Comparison of ENCODE assay signal across 13 cellular contexts in genomic region chr20:50577175-50578018, GRCh38.
DNase-seq lines count a peak whose midpoint lies in the region.
"Had no signal": no experiment of that assay in that cellular context is flagged by ENCODE, and none has a peak within 500 bp of the region (broad histone marks: within the 10 kb centered on the region; RNA-seq: fewer than 3 reads in every experiment).

No MANE protein-coding gene starts in this region.

- H3K27me3 ChIP-seq in mucosa of stomach (ENCODE audit: control insufficient read depth, insufficient read depth, low read length), result no peaks in the 10 kb centered on the region

- no peaks in the 10 kb centered on the region for H3K9me3 ChIP-seq in mucosa of stomach (ENCODE audit: control insufficient read depth, low read length)
- H3K9me3 ChIP-seq: Caco-2 had no signal

- peaks cover 14% of the 10 kb centered on the region for H3K36me3 ChIP-seq in mucosa of stomach (ENCODE audit: control insufficient read depth, insufficient read depth, low read length)

- no peak overlapping the region for H3K4me3 ChIP-seq in mucosa of stomach (ENCODE audit: low read length)
- H3K4me3 ChIP-seq: PC-9 had no signal

- H3K4me1 ChIP-seq in mucosa of stomach (ENCODE audit: control insufficient read depth, insufficient read depth, low read length), result peaks cover 16% of the 10 kb centered on the region
- H3K4me1 ChIP-seq: Caco-2 had no signal

- peak overlapping the region; percentile 23 for H3K9ac ChIP-seq in mucosa of stomach (ENCODE audit: low read length)

- DNase-seq in DMS153 treated with DMSO at 0.1 percent for 48 hours (lab: John Stamatoyannopoulos, UW; ENCODE audit: unreplicated experiment) (peak; percentile 14), NCI-H1694 (lab: John Stamatoyannopoulos, UW) (peak; percentile 24), cerebellar cortex (ENCODE audit: low spot score) (peak; percentile 83), NCI-H1436 treated with DMSO at 0.1 percent for 48 hours (lab: John Stamatoyannopoulos, UW) (no peak), GM19240 (ENCODE audit: insufficient read length, low spot score) (no peak), NCI-H1048 (lab: John Stamatoyannopoulos, UW) (no peak)
- DNase-seq in activated CD4-positive, alpha-beta T cell treated with anti-CD3 and anti-CD28 coated beads, Interleukin-2, amount 50 U/mL, for 48 hours, result no peak
- DNase-seq: activated naive CD8-positive, alpha-beta T cell treated with anti-CD3 and anti-CD28 coated beads, Interleukin-2, amount 10 ng/mL, durations not matched to agents 7 days and 5 days; endodermal cell; Kasumi-1; PC-9 had no signal

Comparison
In these comparisons a context has a peak if more than half of its experiments do, and no peak if none do; other contexts are left out.
1. DNase-seq: peak in DMS153 treated with DMSO at 0.1 percent for 48 hours (single experiment), NCI-H1694 (single experiment) and cerebellar cortex (single experiment); none in NCI-H1436 treated with DMSO at 0.1 percent for 48 hours (single experiment), activated CD4-positive, alpha-beta T cell treated with anti-CD3 and anti-CD28 coated beads, Interleukin-2, amount 50 U/mL, for 48 hours (0 of 2), GM19240 (single experiment) and NCI-H1048 (single experiment).